ENCODE assay signal across 1 cellular context in the genomic region with DNA sequence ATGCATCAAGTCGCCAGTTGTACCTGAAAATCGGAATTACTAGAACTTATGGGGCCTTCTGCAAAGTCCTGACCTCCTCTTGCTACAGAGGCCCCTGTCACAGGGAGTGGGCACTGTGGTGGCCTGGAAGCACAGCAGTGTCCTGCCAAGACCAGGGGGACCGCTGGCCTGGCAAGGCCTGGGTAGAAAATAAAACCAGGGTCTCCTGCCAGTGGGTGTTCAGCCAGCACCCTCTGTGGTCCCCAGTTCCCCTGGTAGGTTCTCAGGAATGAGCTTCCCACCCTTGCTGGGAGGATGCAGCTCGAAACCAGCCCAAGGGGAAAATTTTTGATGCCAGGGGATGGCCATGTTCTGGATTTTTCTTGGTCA.
TF ChIP-seq lines count a peak whose summit lies in the region.

No MANE protein-coding gene starts in this region.

TF ChIP-seq in HepG2, 621 proteins besides CTCF, POLR2A, EP300 and RAD21 (continued from another document and continues in another):
- TF ChIP-seq THAP11 (CRISPR knock-in tag; IDR thresholded peaks at IDR 0.05), result no peak
- TF ChIP-seq, protein P1, sequence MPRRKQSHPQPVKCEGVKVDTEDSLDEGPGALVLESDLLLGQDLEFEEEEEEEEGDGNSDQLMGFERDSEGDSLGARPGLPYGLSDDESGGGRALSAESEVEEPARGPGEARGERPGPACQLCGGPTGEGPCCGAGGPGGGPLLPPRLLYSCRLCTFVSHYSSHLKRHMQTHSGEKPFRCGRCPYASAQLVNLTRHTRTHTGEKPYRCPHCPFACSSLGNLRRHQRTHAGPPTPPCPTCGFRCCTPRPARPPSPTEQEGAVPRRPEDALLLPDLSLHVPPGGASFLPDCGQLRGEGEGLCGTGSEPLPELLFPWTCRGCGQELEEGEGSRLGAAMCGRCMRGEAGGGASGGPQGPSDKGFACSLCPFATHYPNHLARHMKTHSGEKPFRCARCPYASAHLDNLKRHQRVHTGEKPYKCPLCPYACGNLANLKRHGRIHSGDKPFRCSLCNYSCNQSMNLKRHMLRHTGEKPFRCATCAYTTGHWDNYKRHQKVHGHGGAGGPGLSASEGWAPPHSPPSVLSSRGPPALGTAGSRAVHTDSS (CRISPR knock-in tag; conservative IDR thresholded peaks at IDR 0.05), result no peak
- no peak for TF ChIP-seq ZNF33A (CRISPR knock-in tag; IDR thresholded peaks at IDR 0.05; ENCODE audit: borderline replicate concordance)
- 0 out of 2 replicates have a peak, but pooled peaks have one; percentile 1 for TF ChIP-seq NFKBIZ (CRISPR knock-in tag; IDR thresholded peaks at IDR 0.05)
- TF ChIP-seq, protein P2, sequence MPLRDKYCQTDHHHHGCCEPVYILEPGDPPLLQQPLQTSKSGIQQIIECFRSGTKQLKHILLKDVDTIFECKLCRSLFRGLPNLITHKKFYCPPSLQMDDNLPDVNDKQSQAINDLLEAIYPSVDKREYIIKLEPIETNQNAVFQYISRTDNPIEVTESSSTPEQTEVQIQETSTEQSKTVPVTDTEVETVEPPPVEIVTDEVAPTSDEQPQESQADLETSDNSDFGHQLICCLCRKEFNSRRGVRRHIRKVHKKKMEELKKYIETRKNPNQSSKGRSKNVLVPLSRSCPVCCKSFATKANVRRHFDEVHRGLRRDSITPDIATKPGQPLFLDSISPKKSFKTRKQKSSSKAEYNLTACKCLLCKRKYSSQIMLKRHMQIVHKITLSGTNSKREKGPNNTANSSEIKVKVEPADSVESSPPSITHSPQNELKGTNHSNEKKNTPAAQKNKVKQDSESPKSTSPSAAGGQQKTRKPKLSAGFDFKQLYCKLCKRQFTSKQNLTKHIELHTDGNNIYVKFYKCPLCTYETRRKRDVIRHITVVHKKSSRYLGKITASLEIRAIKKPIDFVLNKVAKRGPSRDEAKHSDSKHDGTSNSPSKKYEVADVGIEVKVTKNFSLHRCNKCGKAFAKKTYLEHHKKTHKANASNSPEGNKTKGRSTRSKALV (CRISPR knock-in tag; IDR thresholded peaks at IDR 0.05), result no peak
- TF ChIP-seq, protein P3, sequence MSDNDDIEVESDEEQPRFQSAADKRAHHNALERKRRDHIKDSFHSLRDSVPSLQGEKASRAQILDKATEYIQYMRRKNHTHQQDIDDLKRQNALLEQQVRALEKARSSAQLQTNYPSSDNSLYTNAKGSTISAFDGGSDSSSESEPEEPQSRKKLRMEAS (IDR thresholded peaks at IDR 0.05), result peak; percentile 8; the same call in 1 of the 2 replicates
- TF ChIP-seq ZMYM4 (CRISPR knock-in tag; IDR thresholded peaks at IDR 0.05), result peak; percentile 11; the same call in 1 of the 2 replicates
- peak; percentile 13; the same call in 1 of the 2 replicates for TF ChIP-seq SNAPC2 (CRISPR knock-in tag; IDR thresholded peaks at IDR 0.05)
- no peak for TF ChIP-seq PLRG1 (conservative IDR thresholded peaks at IDR 0.05)
- no peak for TF ChIP-seq ZNF598 (CRISPR knock-in tag; IDR thresholded peaks at IDR 0.05; ENCODE audit: borderline replicate concordance)
- TF ChIP-seq NFIB (CRISPR knock-in tag; IDR thresholded peaks at IDR 0.05; ENCODE audit: borderline replicate concordance), result no peak
- no peak for TF ChIP-seq ZNF317 (CRISPR knock-in tag; IDR thresholded peaks at IDR 0.05)
- peak; percentile 56; the same call in 1 of the 2 replicates for TF ChIP-seq KDM5B (CRISPR knock-in tag; IDR thresholded peaks at IDR 0.05; ENCODE audit: borderline replicate concordance)
- TF ChIP-seq ATAD3A (CRISPR knock-in tag; IDR thresholded peaks at IDR 0.05), result no peak
- no peak for TF ChIP-seq ELF4 (CRISPR knock-in tag; IDR thresholded peaks at IDR 0.05; ENCODE audit: borderline replicate concordance)
- no peak for TF ChIP-seq HNRNPK (IDR thresholded peaks at IDR 0.05; ENCODE audit: low read depth, low read length, poor library complexity, severe bottlenecking)
- no peak for TF ChIP-seq MLLT10 (CRISPR knock-in tag; IDR thresholded peaks at IDR 0.05)
- TF ChIP-seq ZNF615 (CRISPR knock-in tag; IDR thresholded peaks at IDR 0.05; ENCODE audit: borderline replicate concordance), result no peak
- TF ChIP-seq CREM (IDR thresholded peaks at IDR 0.05), result peak; percentile 8; the same call in 1 of the 2 replicates
- no peak for TF ChIP-seq CREM (CRISPR knock-in tag; IDR thresholded peaks at IDR 0.05)
- TF ChIP-seq ZNF331 (CRISPR knock-in tag; IDR thresholded peaks at IDR 0.05), result peak; percentile 3; the same call in 1 of the 2 replicates
- no peak for TF ChIP-seq DNMT3B (CRISPR knock-in tag; conservative IDR thresholded peaks at IDR 0.05)
- no peak for TF ChIP-seq ZC3H4 (CRISPR knock-in tag; IDR thresholded peaks at IDR 0.05; ENCODE audit: borderline replicate concordance)
- TF ChIP-seq, protein P4, sequence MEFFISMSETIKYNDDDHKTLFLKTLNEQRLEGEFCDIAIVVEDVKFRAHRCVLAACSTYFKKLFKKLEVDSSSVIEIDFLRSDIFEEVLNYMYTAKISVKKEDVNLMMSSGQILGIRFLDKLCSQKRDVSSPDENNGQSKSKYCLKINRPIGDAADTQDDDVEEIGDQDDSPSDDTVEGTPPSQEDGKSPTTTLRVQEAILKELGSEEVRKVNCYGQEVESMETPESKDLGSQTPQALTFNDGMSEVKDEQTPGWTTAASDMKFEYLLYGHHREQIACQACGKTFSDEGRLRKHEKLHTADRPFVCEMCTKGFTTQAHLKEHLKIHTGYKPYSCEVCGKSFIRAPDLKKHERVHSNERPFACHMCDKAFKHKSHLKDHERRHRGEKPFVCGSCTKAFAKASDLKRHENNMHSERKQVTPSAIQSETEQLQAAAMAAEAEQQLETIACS (CRISPR knock-in tag; IDR thresholded peaks at IDR 0.05), result no peak
- TF ChIP-seq JDP2 (CRISPR knock-in tag; IDR thresholded peaks at IDR 0.05; ENCODE audit: borderline replicate concordance), result no peak
- TF ChIP-seq SNAI1 (CRISPR knock-in tag; IDR thresholded peaks at IDR 0.05; ENCODE audit: borderline replicate concordance), result no peak
- no peak for TF ChIP-seq HNF4A (CRISPR knock-in tag; IDR thresholded peaks at IDR 0.05)
- no peak for TF ChIP-seq IRX3 (CRISPR knock-in tag; IDR thresholded peaks at IDR 0.05; ENCODE audit: borderline replicate concordance, low read depth)
- TF ChIP-seq, protein P5, sequence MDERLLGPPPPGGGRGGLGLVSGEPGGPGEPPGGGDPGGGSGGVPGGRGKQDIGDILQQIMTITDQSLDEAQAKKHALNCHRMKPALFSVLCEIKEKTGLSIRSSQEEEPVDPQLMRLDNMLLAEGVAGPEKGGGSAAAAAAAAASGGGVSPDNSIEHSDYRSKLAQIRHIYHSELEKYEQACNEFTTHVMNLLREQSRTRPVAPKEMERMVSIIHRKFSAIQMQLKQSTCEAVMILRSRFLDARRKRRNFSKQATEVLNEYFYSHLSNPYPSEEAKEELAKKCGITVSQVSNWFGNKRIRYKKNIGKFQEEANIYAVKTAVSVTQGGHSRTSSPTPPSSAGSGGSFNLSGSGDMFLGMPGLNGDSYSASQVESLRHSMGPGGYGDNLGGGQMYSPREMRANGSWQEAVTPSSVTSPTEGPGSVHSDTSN (CRISPR knock-in tag; IDR thresholded peaks at IDR 0.05), result no peak
- TF ChIP-seq, protein P6, sequence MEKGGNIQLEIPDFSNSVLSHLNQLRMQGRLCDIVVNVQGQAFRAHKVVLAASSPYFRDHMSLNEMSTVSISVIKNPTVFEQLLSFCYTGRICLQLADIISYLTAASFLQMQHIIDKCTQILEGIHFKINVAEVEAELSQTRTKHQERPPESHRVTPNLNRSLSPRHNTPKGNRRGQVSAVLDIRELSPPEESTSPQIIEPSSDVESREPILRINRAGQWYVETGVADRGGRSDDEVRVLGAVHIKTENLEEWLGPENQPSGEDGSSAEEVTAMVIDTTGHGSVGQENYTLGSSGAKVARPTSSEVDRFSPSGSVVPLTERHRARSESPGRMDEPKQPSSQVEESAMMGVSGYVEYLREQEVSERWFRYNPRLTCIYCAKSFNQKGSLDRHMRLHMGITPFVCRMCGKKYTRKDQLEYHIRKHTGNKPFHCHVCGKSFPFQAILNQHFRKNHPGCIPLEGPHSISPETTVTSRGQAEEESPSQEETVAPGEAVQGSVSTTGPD (CRISPR knock-in tag; IDR thresholded peaks at IDR 0.05), result 0 out of 2 replicates have a peak, but pooled peaks have one; percentile 18
- no peak for TF ChIP-seq HOXA9 (CRISPR knock-in tag; IDR thresholded peaks at IDR 0.05; ENCODE audit: borderline replicate concordance)
- TF ChIP-seq ZNF230 (CRISPR knock-in tag; IDR thresholded peaks at IDR 0.05), result no peak
- no peak for TF ChIP-seq ZFAT (CRISPR knock-in tag; conservative IDR thresholded peaks at IDR 0.05)
- TF ChIP-seq RFX3 (CRISPR knock-in tag; IDR thresholded peaks at IDR 0.05), result no peak
- TF ChIP-seq ATF7 (IDR thresholded peaks at IDR 0.05), result no peak
- TF ChIP-seq ATF7 (CRISPR knock-in tag; IDR thresholded peaks at IDR 0.05), result 0 out of 2 replicates have a peak, but pooled peaks have one; percentile 8
- TF ChIP-seq, protein P7, sequence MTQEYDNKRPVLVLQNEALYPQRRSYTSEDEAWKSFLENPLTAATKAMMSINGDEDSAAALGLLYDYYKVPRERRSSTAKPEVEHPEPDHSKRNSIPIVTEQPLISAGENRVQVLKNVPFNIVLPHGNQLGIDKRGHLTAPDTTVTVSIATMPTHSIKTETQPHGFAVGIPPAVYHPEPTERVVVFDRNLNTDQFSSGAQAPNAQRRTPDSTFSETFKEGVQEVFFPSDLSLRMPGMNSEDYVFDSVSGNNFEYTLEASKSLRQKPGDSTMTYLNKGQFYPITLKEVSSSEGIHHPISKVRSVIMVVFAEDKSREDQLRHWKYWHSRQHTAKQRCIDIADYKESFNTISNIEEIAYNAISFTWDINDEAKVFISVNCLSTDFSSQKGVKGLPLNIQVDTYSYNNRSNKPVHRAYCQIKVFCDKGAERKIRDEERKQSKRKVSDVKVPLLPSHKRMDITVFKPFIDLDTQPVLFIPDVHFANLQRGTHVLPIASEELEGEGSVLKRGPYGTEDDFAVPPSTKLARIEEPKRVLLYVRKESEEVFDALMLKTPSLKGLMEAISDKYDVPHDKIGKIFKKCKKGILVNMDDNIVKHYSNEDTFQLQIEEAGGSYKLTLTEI (CRISPR knock-in tag; conservative IDR thresholded peaks at IDR 0.05), result no peak
- TF ChIP-seq ZNF136 (CRISPR knock-in tag; IDR thresholded peaks at IDR 0.05; ENCODE audit: low read depth), result no peak
- TF ChIP-seq, protein P8, sequence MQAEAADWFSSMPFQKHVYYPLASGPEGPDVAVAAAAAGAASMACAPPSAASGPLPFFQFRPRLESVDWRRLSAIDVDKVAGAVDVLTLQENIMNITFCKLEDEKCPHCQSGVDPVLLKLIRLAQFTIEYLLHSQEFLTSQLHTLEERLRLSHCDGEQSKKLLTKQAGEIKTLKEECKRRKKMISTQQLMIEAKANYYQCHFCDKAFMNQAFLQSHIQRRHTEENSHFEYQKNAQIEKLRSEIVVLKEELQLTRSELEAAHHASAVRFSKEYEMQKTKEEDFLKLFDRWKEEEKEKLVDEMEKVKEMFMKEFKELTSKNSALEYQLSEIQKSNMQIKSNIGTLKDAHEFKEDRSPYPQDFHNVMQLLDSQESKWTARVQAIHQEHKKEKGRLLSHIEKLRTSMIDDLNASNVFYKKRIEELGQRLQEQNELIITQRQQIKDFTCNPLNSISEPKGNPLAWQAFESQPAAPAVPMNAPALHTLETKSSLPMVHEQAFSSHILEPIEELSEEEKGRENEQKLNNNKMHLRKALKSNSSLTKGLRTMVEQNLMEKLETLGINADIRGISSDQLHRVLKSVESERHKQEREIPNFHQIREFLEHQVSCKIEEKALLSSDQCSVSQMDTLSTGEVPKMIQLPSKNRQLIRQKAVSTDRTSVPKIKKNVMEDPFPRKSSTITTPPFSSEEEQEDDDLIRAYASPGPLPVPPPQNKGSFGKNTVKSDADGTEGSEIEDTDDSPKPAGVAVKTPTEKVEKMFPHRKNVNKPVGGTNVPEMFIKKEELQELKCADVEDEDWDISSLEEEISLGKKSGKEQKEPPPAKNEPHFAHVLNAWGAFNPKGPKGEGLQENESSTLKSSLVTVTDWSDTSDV (CRISPR knock-in tag; IDR thresholded peaks at IDR 0.05), result 0 out of 2 replicates have a peak, but pooled peaks have one; percentile 32
- TF ChIP-seq, protein P9, sequence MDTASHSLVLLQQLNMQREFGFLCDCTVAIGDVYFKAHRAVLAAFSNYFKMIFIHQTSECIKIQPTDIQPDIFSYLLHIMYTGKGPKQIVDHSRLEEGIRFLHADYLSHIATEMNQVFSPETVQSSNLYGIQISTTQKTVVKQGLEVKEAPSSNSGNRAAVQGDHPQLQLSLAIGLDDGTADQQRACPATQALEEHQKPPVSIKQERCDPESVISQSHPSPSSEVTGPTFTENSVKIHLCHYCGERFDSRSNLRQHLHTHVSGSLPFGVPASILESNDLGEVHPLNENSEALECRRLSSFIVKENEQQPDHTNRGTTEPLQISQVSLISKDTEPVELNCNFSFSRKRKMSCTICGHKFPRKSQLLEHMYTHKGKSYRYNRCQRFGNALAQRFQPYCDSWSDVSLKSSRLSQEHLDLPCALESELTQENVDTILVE (CRISPR knock-in tag; IDR thresholded peaks at IDR 0.05), result no peak
- TF ChIP-seq ZNF670 (CRISPR knock-in tag; IDR thresholded peaks at IDR 0.05; ENCODE audit: borderline replicate concordance), result no peak
- TF ChIP-seq, protein P10, sequence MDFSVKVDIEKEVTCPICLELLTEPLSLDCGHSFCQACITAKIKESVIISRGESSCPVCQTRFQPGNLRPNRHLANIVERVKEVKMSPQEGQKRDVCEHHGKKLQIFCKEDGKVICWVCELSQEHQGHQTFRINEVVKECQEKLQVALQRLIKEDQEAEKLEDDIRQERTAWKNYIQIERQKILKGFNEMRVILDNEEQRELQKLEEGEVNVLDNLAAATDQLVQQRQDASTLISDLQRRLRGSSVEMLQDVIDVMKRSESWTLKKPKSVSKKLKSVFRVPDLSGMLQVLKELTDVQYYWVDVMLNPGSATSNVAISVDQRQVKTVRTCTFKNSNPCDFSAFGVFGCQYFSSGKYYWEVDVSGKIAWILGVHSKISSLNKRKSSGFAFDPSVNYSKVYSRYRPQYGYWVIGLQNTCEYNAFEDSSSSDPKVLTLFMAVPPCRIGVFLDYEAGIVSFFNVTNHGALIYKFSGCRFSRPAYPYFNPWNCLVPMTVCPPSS (IDR thresholded peaks at IDR 0.05), result no peak
- TF ChIP-seq ZNF75D (CRISPR knock-in tag; IDR thresholded peaks at IDR 0.05; ENCODE audit: borderline replicate concordance), result no peak
- TF ChIP-seq, protein P11, sequence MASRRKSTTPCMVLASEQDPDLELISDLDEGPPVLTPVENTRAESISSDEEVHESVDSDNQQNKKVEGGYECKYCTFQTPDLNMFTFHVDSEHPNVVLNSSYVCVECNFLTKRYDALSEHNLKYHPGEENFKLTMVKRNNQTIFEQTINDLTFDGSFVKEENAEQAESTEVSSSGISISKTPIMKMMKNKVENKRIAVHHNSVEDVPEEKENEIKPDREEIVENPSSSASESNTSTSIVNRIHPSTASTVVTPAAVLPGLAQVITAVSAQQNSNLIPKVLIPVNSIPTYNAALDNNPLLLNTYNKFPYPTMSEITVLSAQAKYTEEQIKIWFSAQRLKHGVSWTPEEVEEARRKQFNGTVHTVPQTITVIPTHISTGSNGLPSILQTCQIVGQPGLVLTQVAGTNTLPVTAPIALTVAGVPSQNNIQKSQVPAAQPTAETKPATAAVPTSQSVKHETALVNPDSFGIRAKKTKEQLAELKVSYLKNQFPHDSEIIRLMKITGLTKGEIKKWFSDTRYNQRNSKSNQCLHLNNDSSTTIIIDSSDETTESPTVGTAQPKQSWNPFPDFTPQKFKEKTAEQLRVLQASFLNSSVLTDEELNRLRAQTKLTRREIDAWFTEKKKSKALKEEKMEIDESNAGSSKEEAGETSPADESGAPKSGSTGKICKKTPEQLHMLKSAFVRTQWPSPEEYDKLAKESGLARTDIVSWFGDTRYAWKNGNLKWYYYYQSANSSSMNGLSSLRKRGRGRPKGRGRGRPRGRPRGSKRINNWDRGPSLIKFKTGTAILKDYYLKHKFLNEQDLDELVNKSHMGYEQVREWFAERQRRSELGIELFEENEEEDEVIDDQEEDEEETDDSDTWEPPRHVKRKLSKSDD (CRISPR knock-in tag; IDR thresholded peaks at IDR 0.05; ENCODE audit: low read depth), result no peak
- no peak for TF ChIP-seq SKI (IDR thresholded peaks at IDR 0.05; ENCODE audit: partially characterized antibody)
